8 cellular contexts compared by ENCODE assay signal in genomic region chr20:50186151-50186885, GRCh38. TPM values are rescaled to one million over a fixed set of nuclear protein-coding genes. Genes with fewer than 3 reads are reported as not detected.
DNase-seq lines count a peak whose midpoint lies in the region; ATAC-seq lines count a peak whose summit lies in the region.

No MANE protein-coding gene starts in this region.

- peak; percentile 34 for ATAC-seq in HG02763 (IDR thresholded peaks at IDR 0.05; ENCODE audit: unreplicated experiment)
- no peak for ATAC-seq in GM21786 (IDR thresholded peaks at IDR 0.05; ENCODE audit: unreplicated experiment)

- peak in 13 of 14 donors; percentile 30 to 87 (median 67) for DNase-seq in C1 segment of cervical spinal cord (lab: John Stamatoyannopoulos, UW)
- peak; percentile 73 for DNase-seq in NCI-H774 (lab: John Stamatoyannopoulos, UW)
- DNase-seq in activated CD4-positive, alpha-beta T cell treated with anti-CD3 and anti-CD28 coated beads, Interleukin-2, amount 50 U/mL, for 48 hours = peak; percentile 98
- peak; percentile 64 to 72 for DNase-seq in dermis microvascular lymphatic vessel endothelial cell (ENCODE audit: low read depth in 2 of 2)
- DNase-seq in lung microvascular endothelial cell (ENCODE audit: low read depth in 2 of 2) = peak; percentile 77 to 84
- peak; percentile 94 for DNase-seq in stimulated activated CD8-positive, alpha-beta memory T cell treated with anti-CD3 and anti-CD28 coated beads, Interleukin-15, amount 100 ng/mL, for 1 hour (ENCODE audit: low read depth)

RNA-seq across cellular contexts. Expression of gene CEBPB, which starts 4.3 kb away (rescaled TPM):
- 12.6 and 23.5 TPM in 2 replicates for total RNA-seq in dermis microvascular lymphatic vessel endothelial cell
- 8.5 and 35.9 TPM in 2 replicates for total RNA-seq in lung microvascular endothelial cell

RNA-seq across cellular contexts. Expression of gene PEDS1, which starts 32.8 kb away (rescaled TPM):
- total RNA-seq in dermis microvascular lymphatic vessel endothelial cell = 11.2 and 20.0 TPM in 2 replicates
- 10.2 and 11.9 TPM in 2 replicates for total RNA-seq in lung microvascular endothelial cell
